Comparison of ENCODE assay signal across 19 cellular contexts in the genomic region with DNA sequence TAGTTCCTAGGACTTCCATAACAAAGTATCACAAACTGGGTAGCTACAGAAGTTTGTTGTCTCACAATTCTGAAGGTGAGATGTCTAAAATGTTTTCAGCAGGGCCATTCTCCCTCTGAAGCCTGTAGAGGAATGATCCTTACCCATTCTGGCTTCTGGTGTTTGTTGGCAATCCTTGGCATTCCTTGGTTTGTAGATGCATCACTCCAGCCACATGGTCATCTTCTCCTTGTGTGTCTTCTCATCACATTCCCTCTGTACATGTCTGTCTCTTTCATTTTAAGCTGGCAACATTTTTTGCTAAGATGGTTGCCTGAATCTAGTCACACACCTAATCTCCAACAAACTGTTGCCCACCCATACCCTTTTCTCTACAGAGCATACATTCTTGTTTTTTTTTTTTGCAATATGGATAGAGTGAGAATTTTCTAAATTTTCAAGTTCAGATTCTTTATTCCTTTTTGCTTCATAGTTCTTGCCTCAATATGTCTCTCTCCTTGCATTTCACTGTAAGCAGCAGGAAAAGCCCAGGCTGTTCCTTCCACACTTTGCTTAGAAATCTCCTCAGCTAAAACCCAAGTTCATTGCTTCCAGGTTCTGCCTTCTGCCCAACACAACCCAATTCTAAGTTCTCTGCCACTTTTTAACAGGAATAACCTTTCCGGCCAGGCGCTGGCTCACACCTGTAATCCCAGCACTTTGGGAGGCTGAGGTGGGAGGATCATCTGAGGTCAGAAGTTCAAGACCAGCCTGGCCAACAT. TPM values are rescaled to one million over a fixed set of nuclear protein-coding genes. Genes with fewer than 3 reads are reported as not detected.
DNase-seq lines count a peak whose midpoint lies in the region; ATAC-seq, FAIRE-seq and TF ChIP-seq lines count a peak whose summit lies in the region.
"Had no signal": no experiment of that assay in that cellular context is flagged by ENCODE, and none has a peak within 500 bp of the region (broad histone marks: within the 10 kb centered on the region; RNA-seq: fewer than 3 reads in every experiment).

No MANE protein-coding gene starts in this region.

- no peak for FAIRE-seq in HepG2 (lab: Jason Lieb, UNC)
- FAIRE-seq: HTR-8/SVneo had no signal

- H3K9me3 ChIP-seq in HepG2 (ENCODE audit: low read length) (no peaks in the 10 kb centered on the region), right lobe of liver (no peaks in the 10 kb centered on the region), esophagus muscularis mucosa (no peaks in the 10 kb centered on the region), hepatocyte (ENCODE audit: low read depth) (no peaks in the 10 kb centered on the region)

- H3K27me3 ChIP-seq in HepG2 (ENCODE audit: control insufficient read depth in 1 of 2, insufficient read depth in 2 of 2, low read length in 2 of 2): no peaks in the 10 kb centered on the region
- H3K27me3 ChIP-seq in right lobe of liver: no peaks in the 10 kb centered on the region
- no peaks in the 10 kb centered on the region for H3K27me3 ChIP-seq in esophagus muscularis mucosa
- H3K27me3 ChIP-seq in hepatocyte: no peaks in the 10 kb centered on the region
- H3K27me3 ChIP-seq: BLaER1 had no signal

- H3K4me1 Mint-ChIP-seq in progenitor cell of endocrine pancreas (ENCODE audit: low read depth) (no peaks in the 10 kb centered on the region), T-cell (peaks cover 22 to 36% (median 30%) of the 10 kb centered on the region in 3 donors)

- H3K4me3 ChIP-seq in HepG2 (replicated peaks in 1 of 3; ENCODE audit: insufficient read depth in 1 of 3, low read depth in 2 of 3, low read length in 3 of 3) (no peak overlapping the region), right lobe of liver (no peak overlapping the region), esophagus muscularis mucosa (no peak overlapping the region), hepatocyte (no peak overlapping the region)
- H3K4me3 ChIP-seq: BLaER1 had no signal

- H3K4me2 ChIP-seq in HepG2 (ENCODE audit: low read depth, low read length) (no peak overlapping the region), hepatocyte (no peak overlapping the region)
- H3K4me2 ChIP-seq: BLaER1 had no signal

- H4K20me1 ChIP-seq in HepG2 (ENCODE audit: insufficient read depth, low read length) (no peaks in the 10 kb centered on the region; the same call in 1 of the 2 replicates), hepatocyte (ENCODE audit: insufficient read depth, poor library complexity, severe bottlenecking) (peaks cover 69% of the 10 kb centered on the region)

- POLR2A ChIA-PET in HepG2 (lab: Yijun Ruan, JAX): no interaction called here
- POLR2A ChIA-PET in T-cell (lab: Charles Lee): interaction anchor here (0.6 kb wide), 2 partner anchors 13 to 631 kb away, joined by 3 read pairs; no protein-coding TSS in a partner anchor

- BruUV-seq in HepG2 (replicated peaks; lab: Mats Ljungman, UMichigan): no TSS peak

- DNase-seq in HepG2 (ENCODE audit: low spot score) (no peak), right lobe of liver (no peak), EH (ENCODE audit: low read depth) (peak; percentile 38), esophagus muscularis mucosa (ENCODE audit: extremely low spot score) (peak; percentile 14), progenitor cell of endocrine pancreas (ENCODE audit: low spot score, unreplicated experiment) (no peak), hepatocyte (ENCODE audit: low spot score) (no peak), T-cell (no peak), NCI-H1417 treated with DMSO at 0.1 percent for 48 hours (lab: John Stamatoyannopoulos, UW) (no peak)
- DNase-seq: H9; NCI-H1105 treated with DMSO at 0.1 percent for 48 hours; NCI-H187 treated with DMSO at 0.1 percent for 48 hours; NCI-H446; NK-92 treated with Interleukin-12 subunit alpha and Interleukin-12 subunit beta, amount 100 ng/mL, for 24 hours; OCI-M1; SHP77 treated with DMSO at 0.1 percent for 48 hours had no signal

- H3K79me2 ChIP-seq in HepG2 (ENCODE audit: insufficient read depth, low read length) (peaks cover 8% of the 10 kb centered on the region), hepatocyte (peaks cover 99% of the 10 kb centered on the region)

- TF ChIP-seq CTCF in HepG2 (CRISPR knock-in tag; IDR thresholded peaks at IDR 0.05): no peak
- no peak for TF ChIP-seq CTCF in right lobe of liver (IDR thresholded peaks at IDR 0.05)
- TF ChIP-seq CTCF in esophagus muscularis mucosa (IDR thresholded peaks at IDR 0.05): no peak
- TF ChIP-seq CTCF in progenitor cell of endocrine pancreas (IDR thresholded peaks at IDR 0.05; ENCODE audit: unreplicated experiment): no peak
- TF ChIP-seq CTCF in hepatocyte (IDR thresholded peaks at IDR 0.05; ENCODE audit: poor library complexity): no peak

- no peaks in the 10 kb centered on the region for H3K9me2 ChIP-seq in hepatocyte (replicated peaks; ENCODE audit: insufficient read depth)

- CTCF ChIA-PET in HepG2 (lab: Yijun Ruan, JAX; ENCODE audit: low intra/inter-chr PET ratio, low total read pairs): no interaction called here
- CTCF ChIA-PET in T-cell (lab: Charles Lee): interaction anchor here in 1 of 2 donors (0.5 kb wide), 1 partner anchor 286 kb away, joined by 5 read pairs; no protein-coding TSS in a partner anchor

- TF ChIP-seq POLR2A in HepG2 (IDR thresholded peaks at IDR 0.05; ENCODE audit: insufficient read depth in 1 of 2, low read depth in 2 of 2, low read length in 2 of 2) (no peak), right lobe of liver (IDR thresholded peaks at IDR 0.05) (no peak), esophagus muscularis mucosa (IDR thresholded peaks at IDR 0.05; ENCODE audit: low read depth) (no peak)

- TF ChIP-seq EP300 in HepG2 (IDR thresholded peaks at IDR 0.05; ENCODE audit: low read depth in 2 of 2, low read length in 2 of 2) (no peak), HepG2 (CRISPR knock-in tag; IDR thresholded peaks at IDR 0.05; ENCODE audit: borderline replicate concordance) (no peak), esophagus muscularis mucosa (IDR thresholded peaks at IDR 0.05) (no peak)

- intact Hi-C loops in HepG2 (cut with micrococcal nuclease; ENCODE audit: unreplicated experiment) (no loop called here), right lobe of liver (cut with DNase I) (no loop called here), esophagus muscularis mucosa (cut with DNase I) (no loop called here)

- H2AFZ ChIP-seq in HepG2 (ENCODE audit: low read length): no peak overlapping the region
- no peak overlapping the region for H2AFZ ChIP-seq in hepatocyte

- ATAC-seq in HepG2: no peak
- ATAC-seq in right lobe of liver: no peak
- no peak for ATAC-seq in T-cell (replicated peaks in 1 of 4)
- ATAC-seq: SK-N-SH treated with all-trans-retinoic acid at 6 μM for 48 hours had no signal

- H3K4me3 Mint-ChIP-seq in progenitor cell of endocrine pancreas (ENCODE audit: low read depth) (no peak overlapping the region), T-cell (no peak overlapping the region)
- H3K4me3 Mint-ChIP-seq: H9 had no signal

- H3K36me3 Mint-ChIP-seq in progenitor cell of endocrine pancreas (ENCODE audit: insufficient read depth): peaks cover 26% of the 10 kb centered on the region
- peaks cover 35% of the 10 kb centered on the region for H3K36me3 Mint-ChIP-seq in T-cell

- TF ChIP-seq RAD21 in HepG2 (CRISPR knock-in tag; IDR thresholded peaks at IDR 0.05): no peak

- H3K4me1 ChIP-seq in HepG2 (ENCODE audit: insufficient read depth, low read length): no peaks in the 10 kb centered on the region
- H3K4me1 ChIP-seq in right lobe of liver: peaks cover 0 to 11% (median 0%) of the 10 kb centered on the region in 4 donors
- H3K4me1 ChIP-seq in esophagus muscularis mucosa: peaks cover 0 to 5% (median 2%) of the 10 kb centered on the region in 4 donors
- no peaks in the 10 kb centered on the region for H3K4me1 ChIP-seq in hepatocyte (ENCODE audit: insufficient read depth)
- H3K4me1 ChIP-seq: BLaER1 had no signal

- in situ Hi-C loops in HepG2 (cut with HindIII; ENCODE audit: extremely low pct_ligation_motif_present, low pct_unique_long_range_greater_than_20kb): no loop called here

- H3K9ac ChIP-seq in HepG2 (ENCODE audit: insufficient read depth, low read depth, low read length): no peak overlapping the region
- H3K9ac ChIP-seq: BLaER1 had no signal

- H3K27ac ChIP-seq in HepG2 (ENCODE audit: extremely low read length, insufficient read depth, low read length): no peak overlapping the region
- H3K27ac ChIP-seq in right lobe of liver: no peak overlapping the region
- H3K27ac ChIP-seq in esophagus muscularis mucosa (replicated peaks in 1 of 4): no peak overlapping the region
- no peak overlapping the region for H3K27ac ChIP-seq in hepatocyte
- H3K27ac ChIP-seq: BLaER1 had no signal

- H3K9me3 Mint-ChIP-seq in progenitor cell of endocrine pancreas (ENCODE audit: low read depth): no peaks in the 10 kb centered on the region
- no peaks in the 10 kb centered on the region for H3K9me3 Mint-ChIP-seq in T-cell

- H3K36me3 ChIP-seq in HepG2 (replicated peaks in 1 of 2; ENCODE audit: control insufficient read depth in 1 of 2, insufficient read depth in 2 of 2, low read length in 2 of 2) (peaks cover 10 to 35% of the 10 kb centered on the region in 2 experiments), right lobe of liver (peaks cover 6 to 40% (median 29%) of the 10 kb centered on the region in 4 donors), esophagus muscularis mucosa (peaks cover 18 to 74% (median 48%) of the 10 kb centered on the region in 4 donors), hepatocyte (replicated peaks; ENCODE audit: insufficient read depth, low read depth) (no peaks in the 10 kb centered on the region)

- H3K27ac Mint-ChIP-seq in progenitor cell of endocrine pancreas (peak overlapping the region; percentile 56), T-cell (peak overlapping the region in 1 of 2 donors; percentile 36)

- H3K27me3 Mint-ChIP-seq in progenitor cell of endocrine pancreas: no peaks in the 10 kb centered on the region
- no peaks in the 10 kb centered on the region for H3K27me3 Mint-ChIP-seq in T-cell

- WGBS in HepG2 (ENCODE audit: low lambda C conversion rate): 97% methylated on average over 2 of the region's 2 CpGs
- WGBS in right lobe of liver (ENCODE audit: insufficient coverage, low coverage, low lambda C conversion rate, missing lambda C conversion rate): 100% methylated on average over 2 of the region's 2 CpGs
- WGBS in esophagus muscularis mucosa: 100% methylated on average over 2 of the region's 2 CpGs
- 97% methylated on average over 2 of the region's 2 CpGs for WGBS in hepatocyte (ENCODE audit: low lambda C conversion rate, missing lambda C conversion rate)

RNA-seq across cellular contexts. Expression of a gene that starts 18.3 kb away (rescaled TPM):
- total RNA-seq in HepG2 (2016; rRNA removed; fragmentation: Illumina TruSeq; extraction: Trizol) (12.5 and 17.2 TPM in 2 replicates), right lobe of liver (10 to 100 TPM; 11.8 to 24.1 (median 17.5) TPM), esophagus muscularis mucosa (10 to 100 TPM; 13.7 to 20.4 (median 15.0) TPM), progenitor cell of endocrine pancreas (35.3 and 36.1 TPM in 2 replicates), hepatocyte (9.6 and 12.8 TPM in 2 replicates), T-cell (10 to 100 TPM; 21.7 to 36.7 (median 23.8) TPM)
- 0.35 and 0.51 TPM in 2 replicates for total RNA-seq in HepG2 (2016; cell fraction: cytosol; rRNA removed; fragmentation: Illumina TruSeq; extraction: Trizol; ENCODE audit: low read depth)
- 13.1 and 13.9 TPM in 2 replicates for total RNA-seq in HepG2 (2016; cell fraction: insoluble cytoplasmic fraction; rRNA removed; fragmentation: Illumina TruSeq; extraction: Trizol)
- total RNA-seq in HepG2 (2016; cell fraction: membrane; rRNA removed; fragmentation: Illumina TruSeq; extraction: Trizol): 1.4 and 1.7 TPM in 2 replicates
- total RNA-seq in HepG2 (2016; cell fraction: nucleus; rRNA removed; fragmentation: Illumina TruSeq; extraction: Trizol): 21.7 and 24.6 TPM in 2 replicates
- polyA plus RNA-seq in HepG2 (2011; rRNA removed) (6.8 and 9.3 TPM in 2 replicates), hepatocyte (1.5 and 2.6 TPM in 2 replicates)
- polyA plus RNA-seq in HepG2 (2011; cell fraction: cytosol; rRNA removed): 3.8 and 4.0 TPM in 2 replicates
- 15.5 and 20.7 TPM in 2 replicates for polyA plus RNA-seq in HepG2 (2011; cell fraction: nucleus; rRNA removed)
- 3.6 and 3.8 TPM in 2 replicates for polyA plus RNA-seq in HepG2 (2012)
- 0.07 TPM in 1 of 2 replicates, not detected in the other for polyA plus RNA-seq in HepG2 (2016; cell fraction: cytosol; fragmentation: Illumina TruSeq; extraction: Trizol; ENCODE audit: low read depth)
- 1.6 and 3.9 TPM in 2 replicates for polyA plus RNA-seq in HepG2 (2016; cell fraction: insoluble cytoplasmic fraction; fragmentation: Illumina TruSeq; extraction: Trizol; ENCODE audit: low read depth)
- polyA plus RNA-seq in HepG2 (2016; cell fraction: membrane; fragmentation: Illumina TruSeq; extraction: Trizol; ENCODE audit: low read depth): 0.03 and 0.06 TPM in 2 replicates
- 4.6 and 9.1 TPM in 2 replicates for polyA plus RNA-seq in HepG2 (2016; cell fraction: nucleus; fragmentation: Illumina TruSeq; extraction: Trizol; ENCODE audit: insufficient read depth, low read depth)
- 21.8 and 40.3 TPM in 2 replicates for polyA minus RNA-seq in HepG2 (2011; rRNA and poly(A)+ RNA removed; ENCODE audit: low replicate concordance)
- 11.3 and 15.0 TPM in 2 replicates for polyA minus RNA-seq in HepG2 (2011; cell fraction: cytosol; rRNA and poly(A)+ RNA removed)
- 37.6 and 38.3 TPM in 2 replicates for polyA minus RNA-seq in HepG2 (2011; cell fraction: nucleus; rRNA and poly(A)+ RNA removed)

RNA-seq across cellular contexts. Expression of a gene that starts 18.3 kb away (rescaled TPM):
- 56.9 and 78.7 TPM in 2 replicates for total RNA-seq in HepG2 (2016; rRNA removed; fragmentation: Illumina TruSeq; extraction: Trizol)
- 9.7 and 10.5 TPM in 2 replicates for total RNA-seq in HepG2 (2016; cell fraction: cytosol; rRNA removed; fragmentation: Illumina TruSeq; extraction: Trizol; ENCODE audit: low read depth)
- 54.2 and 81.7 TPM in 2 replicates for total RNA-seq in HepG2 (2016; cell fraction: insoluble cytoplasmic fraction; rRNA removed; fragmentation: Illumina TruSeq; extraction: Trizol)
- total RNA-seq in HepG2 (2016; cell fraction: membrane; rRNA removed; fragmentation: Illumina TruSeq; extraction: Trizol): 22.1 and 22.2 TPM in 2 replicates
- total RNA-seq in HepG2 (2016; cell fraction: nucleus; rRNA removed; fragmentation: Illumina TruSeq; extraction: Trizol): 71.4 and 76.3 TPM in 2 replicates
- polyA plus RNA-seq in HepG2 (2011; rRNA removed): 59.2 and 59.7 TPM in 2 replicates
- 29.6 and 39.2 TPM in 2 replicates for polyA plus RNA-seq in HepG2 (2011; cell fraction: cytosol; rRNA removed)
- polyA plus RNA-seq in HepG2 (2011; cell fraction: nucleus; rRNA removed): 109 and 116 TPM in 2 replicates
- 44.9 and 50.1 TPM in 2 replicates for polyA plus RNA-seq in HepG2 (2012)
- polyA plus RNA-seq in HepG2 (2016; cell fraction: cytosol; fragmentation: Illumina TruSeq; extraction: Trizol; ENCODE audit: low read depth): 1.2 and 1.4 TPM in 2 replicates
- 56.2 and 57.9 TPM in 2 replicates for polyA plus RNA-seq in HepG2 (2016; cell fraction: insoluble cytoplasmic fraction; fragmentation: Illumina TruSeq; extraction: Trizol; ENCODE audit: low read depth)
- polyA plus RNA-seq in HepG2 (2016; cell fraction: membrane; fragmentation: Illumina TruSeq; extraction: Trizol; ENCODE audit: low read depth): 6.6 and 7.0 TPM in 2 replicates
- 105 and 109 TPM in 2 replicates for polyA plus RNA-seq in HepG2 (2016; cell fraction: nucleus; fragmentation: Illumina TruSeq; extraction: Trizol; ENCODE audit: insufficient read depth, low read depth)
- polyA minus RNA-seq in HepG2 (2011; rRNA and poly(A)+ RNA removed; ENCODE audit: low replicate concordance): 59.1 and 125 TPM in 2 replicates
- polyA minus RNA-seq in HepG2 (2011; cell fraction: cytosol; rRNA and poly(A)+ RNA removed): 44.8 and 45.9 TPM in 2 replicates
- polyA minus RNA-seq in HepG2 (2011; cell fraction: nucleus; rRNA and poly(A)+ RNA removed): 170 and 178 TPM in 2 replicates
- 10 to 100 TPM; 22.8 to 47.7 (median 31.8) TPM for total RNA-seq in right lobe of liver
- 10 to 100 TPM; 73.2 to 85.6 (median 81.3) TPM for total RNA-seq in esophagus muscularis mucosa
- total RNA-seq in progenitor cell of endocrine pancreas: 98.9 and 100 TPM in 2 replicates
- 120 and 123 TPM in 2 replicates for total RNA-seq in hepatocyte
- 33.7 and 34.9 TPM in 2 replicates for polyA plus RNA-seq in hepatocyte
- total RNA-seq in T-cell: 100 to 1,000 TPM in 2 of 5 donors, 10 to 100 TPM in 3; 85.6 to 111 (median 95.8) TPM

RNA-seq across cellular contexts. Expression of a gene that starts 47.6 kb away (rescaled TPM):
- total RNA-seq in HepG2 (2016; rRNA removed; fragmentation: Illumina TruSeq; extraction: Trizol): 281 and 397 TPM in 2 replicates
- 127 and 132 TPM in 2 replicates for total RNA-seq in HepG2 (2016; cell fraction: cytosol; rRNA removed; fragmentation: Illumina TruSeq; extraction: Trizol; ENCODE audit: low read depth)
- total RNA-seq in HepG2 (2016; cell fraction: insoluble cytoplasmic fraction; rRNA removed; fragmentation: Illumina TruSeq; extraction: Trizol): 284 and 448 TPM in 2 replicates
- 202 and 234 TPM in 2 replicates for total RNA-seq in HepG2 (2016; cell fraction: membrane; rRNA removed; fragmentation: Illumina TruSeq; extraction: Trizol)
- 116 and 125 TPM in 2 replicates for total RNA-seq in HepG2 (2016; cell fraction: nucleus; rRNA removed; fragmentation: Illumina TruSeq; extraction: Trizol)
- polyA plus RNA-seq in HepG2 (2011; rRNA removed): 99.9 and 146 TPM in 2 replicates
- 124 and 143 TPM in 2 replicates for polyA plus RNA-seq in HepG2 (2011; cell fraction: cytosol; rRNA removed)
- 40.4 and 45.1 TPM in 2 replicates for polyA plus RNA-seq in HepG2 (2011; cell fraction: nucleus; rRNA removed)
- 214 and 272 TPM in 2 replicates for polyA plus RNA-seq in HepG2 (2012)
- polyA plus RNA-seq in HepG2 (2016; cell fraction: cytosol; fragmentation: Illumina TruSeq; extraction: Trizol; ENCODE audit: low read depth): 231 and 232 TPM in 2 replicates
- polyA plus RNA-seq in HepG2 (2016; cell fraction: insoluble cytoplasmic fraction; fragmentation: Illumina TruSeq; extraction: Trizol; ENCODE audit: low read depth): 479 and 511 TPM in 2 replicates
- 269 and 273 TPM in 2 replicates for polyA plus RNA-seq in HepG2 (2016; cell fraction: membrane; fragmentation: Illumina TruSeq; extraction: Trizol; ENCODE audit: low read depth)
- polyA plus RNA-seq in HepG2 (2016; cell fraction: nucleus; fragmentation: Illumina TruSeq; extraction: Trizol; ENCODE audit: insufficient read depth, low read depth): 235 and 237 TPM in 2 replicates
- 19.3 and 51.2 TPM in 2 replicates for polyA minus RNA-seq in HepG2 (2011; rRNA and poly(A)+ RNA removed; ENCODE audit: low replicate concordance)
- 18.3 and 33.6 TPM in 2 replicates for polyA minus RNA-seq in HepG2 (2011; cell fraction: cytosol; rRNA and poly(A)+ RNA removed)
- 38.9 and 43.3 TPM in 2 replicates for polyA minus RNA-seq in HepG2 (2011; cell fraction: nucleus; rRNA and poly(A)+ RNA removed)
- total RNA-seq in right lobe of liver: 10 to 100 TPM; 17.0 to 46.2 (median 36.5) TPM
- total RNA-seq in esophagus muscularis mucosa: 10 to 100 TPM; 19.0 to 45.7 (median 35.1) TPM
- total RNA-seq in progenitor cell of endocrine pancreas: 240 and 253 TPM in 2 replicates
- total RNA-seq in hepatocyte: 73.2 and 94.5 TPM in 2 replicates
- 267 and 272 TPM in 2 replicates for polyA plus RNA-seq in hepatocyte
- total RNA-seq in T-cell: 10 to 100 TPM; 50.6 to 80.9 (median 72.0) TPM

RNA-seq across cellular contexts. Expression of a gene that starts 48.8 kb away (rescaled TPM):
- total RNA-seq in HepG2 (2016; rRNA removed; fragmentation: Illumina TruSeq; extraction: Trizol) (not detected in 2 replicates), right lobe of liver (under 1 TPM; 0.06 to 0.47 (median 0.30) TPM), esophagus muscularis mucosa (1 to 10 TPM in 2 of 4 donors, under 1 TPM in 2; 0.13 to 2.3 (median 0.97) TPM), progenitor cell of endocrine pancreas (not detected in 2 replicates), hepatocyte (not detected in 2 replicates), T-cell (10 to 100 TPM; 20.0 to 32.4 (median 29.1) TPM)
- total RNA-seq in HepG2 (2016; cell fraction: cytosol; rRNA removed; fragmentation: Illumina TruSeq; extraction: Trizol; ENCODE audit: low read depth): not detected in 2 replicates
- total RNA-seq in HepG2 (2016; cell fraction: insoluble cytoplasmic fraction; rRNA removed; fragmentation: Illumina TruSeq; extraction: Trizol): 0.04 TPM in 1 of 2 replicates, not detected in the other
- not detected in 2 replicates for total RNA-seq in HepG2 (2016; cell fraction: membrane; rRNA removed; fragmentation: Illumina TruSeq; extraction: Trizol)
- not detected in 2 replicates for total RNA-seq in HepG2 (2016; cell fraction: nucleus; rRNA removed; fragmentation: Illumina TruSeq; extraction: Trizol)
- polyA plus RNA-seq in HepG2 (2011; rRNA removed) (not detected in 2 replicates), hepatocyte (not detected in 2 replicates)
- polyA plus RNA-seq in HepG2 (2011; cell fraction: cytosol; rRNA removed): not detected in 2 replicates
- polyA plus RNA-seq in HepG2 (2011; cell fraction: nucleus; rRNA removed): not detected in 2 replicates
- polyA plus RNA-seq in HepG2 (2012): not detected in 2 replicates
- not detected in 2 replicates for polyA plus RNA-seq in HepG2 (2016; cell fraction: cytosol; fragmentation: Illumina TruSeq; extraction: Trizol; ENCODE audit: low read depth)
- polyA plus RNA-seq in HepG2 (2016; cell fraction: insoluble cytoplasmic fraction; fragmentation: Illumina TruSeq; extraction: Trizol; ENCODE audit: low read depth): not detected in 2 replicates
- polyA plus RNA-seq in HepG2 (2016; cell fraction: membrane; fragmentation: Illumina TruSeq; extraction: Trizol; ENCODE audit: low read depth): not detected in 2 replicates
- not detected in 2 replicates for polyA plus RNA-seq in HepG2 (2016; cell fraction: nucleus; fragmentation: Illumina TruSeq; extraction: Trizol; ENCODE audit: insufficient read depth, low read depth)
- polyA minus RNA-seq in HepG2 (2011; rRNA and poly(A)+ RNA removed; ENCODE audit: low replicate concordance): not detected in 2 replicates
- polyA minus RNA-seq in HepG2 (2011; cell fraction: cytosol; rRNA and poly(A)+ RNA removed): not detected in 2 replicates
- not detected in 2 replicates for polyA minus RNA-seq in HepG2 (2011; cell fraction: nucleus; rRNA and poly(A)+ RNA removed)
- total RNA-seq: H9, LHCN-M2 had no signal

Comparison
In these comparisons a context has a peak if more than half of its experiments do, and no peak if none do; other contexts are left out.
1. DNase-seq: peak in EH (single experiment) and esophagus muscularis mucosa (single experiment); none in HepG2 (single experiment), right lobe of liver (0 of 3), progenitor cell of endocrine pancreas (single experiment), hepatocyte (single experiment), T-cell (0 of 34) and NCI-H1417 treated with DMSO at 0.1 percent for 48 hours (single experiment).